1 cellular context compared by ENCODE assay signal in genomic region chr14:95516554-95517209, GRCh38.
TF ChIP-seq lines count a peak whose summit lies in the region.

SYNE3 (minus strand) TSS chr14:95516650; CDS start chr14:95475821, 40,829 bp downstream.

TF ChIP-seq in GM12878, 131 proteins besides CTCF, POLR2A, EP300 and RAD21 (continued from another document):
- 0 out of 2 replicates have a peak, but pooled peaks have one; percentile 30 for TF ChIP-seq ZNF592 (IDR thresholded peaks at IDR 0.05)
- no peak for TF ChIP-seq POU2F2 (IDR thresholded peaks at IDR 0.05; ENCODE audit: borderline replicate concordance, low read depth, low read length)
- TF ChIP-seq ZBTB40 (IDR thresholded peaks at IDR 0.05; ENCODE audit: borderline replicate concordance): no peak
- no peak for TF ChIP-seq SMAD5 (IDR thresholded peaks at IDR 0.05; ENCODE audit: low read depth)
- peak in 1 of 2 experiments; percentile 74; a peak in 1 of 3 replicates for TF ChIP-seq EGR1 (IDR thresholded peaks at IDR 0.05; ENCODE audit: borderline replicate concordance in 1 of 2, low read depth in 2 of 2, low read length in 2 of 2)
- 0 out of 2 replicates have a peak, but pooled peaks have one; percentile 32 for TF ChIP-seq LARP7 (IDR thresholded peaks at IDR 0.05)
- no peak for TF ChIP-seq PBX3 (IDR thresholded peaks at IDR 0.05; ENCODE audit: insufficient replicate concordance, low read depth, low read length)
- peak; percentile 21 for TF ChIP-seq NR2F1 (conservative IDR thresholded peaks at IDR 0.05)
- TF ChIP-seq JUND (IDR thresholded peaks at IDR 0.05; ENCODE audit: low read depth, low read length): no peak
- TF ChIP-seq BHLHE40 (IDR thresholded peaks at IDR 0.05; ENCODE audit: borderline replicate concordance in 1 of 2, low read depth in 2 of 2, low read length in 1 of 2): peak; percentile 59 to 81; a peak in 3 of 4 replicates
